Comparison of ENCODE assay signal across 16 cellular contexts in the genomic region with DNA sequence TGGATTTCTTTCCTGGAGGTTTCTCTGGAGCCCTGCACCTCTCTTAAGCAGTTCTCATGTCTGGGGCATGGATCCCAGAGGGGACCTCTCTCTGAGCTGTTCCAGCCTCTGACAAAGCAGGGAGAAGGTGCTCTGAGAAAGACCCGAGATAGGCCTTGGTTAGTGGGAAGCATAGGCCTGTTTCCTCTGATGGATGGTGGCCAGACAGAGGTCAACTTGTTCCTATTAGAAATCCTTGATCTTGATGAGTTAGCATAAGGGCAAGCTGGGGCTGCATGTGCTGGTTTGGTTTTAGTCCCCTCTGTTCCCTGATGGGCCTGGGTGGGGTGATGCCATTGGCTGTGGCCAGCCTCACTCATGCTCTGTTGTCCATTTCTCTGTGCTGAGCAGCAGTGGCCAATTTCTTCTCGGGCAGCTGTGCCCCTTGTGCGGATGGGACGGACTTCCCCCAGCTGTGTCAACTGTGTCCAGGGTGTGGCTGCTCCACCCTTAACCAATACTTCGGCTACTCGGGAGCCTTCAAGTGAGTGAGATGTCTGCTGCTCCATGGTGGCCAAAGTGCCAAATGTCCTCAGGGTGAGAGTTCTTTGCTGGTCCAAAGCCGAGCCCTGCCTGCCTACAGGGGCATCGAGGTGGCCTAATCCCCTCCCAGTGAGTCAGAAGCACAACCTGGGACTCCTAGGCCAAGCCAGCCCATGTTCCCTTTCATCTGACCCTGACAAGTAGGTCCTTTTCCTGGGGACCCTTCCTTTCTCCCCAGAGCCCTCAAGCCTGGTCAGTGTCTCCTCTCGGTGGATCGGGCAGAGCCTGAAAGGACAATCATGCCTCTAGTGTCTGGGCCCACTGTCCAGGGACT. TPM values are rescaled to one million over a fixed set of nuclear protein-coding genes. Genes with fewer than 3 reads are reported as not detected.
DNase-seq lines count a peak whose midpoint lies in the region; ATAC-seq, FAIRE-seq and TF ChIP-seq lines count a peak whose summit lies in the region.
"Had no signal": no experiment of that assay in that cellular context is flagged by ENCODE, and none has a peak within 500 bp of the region (broad histone marks: within the 10 kb centered on the region; RNA-seq: fewer than 3 reads in every experiment).

No MANE protein-coding gene starts in this region.

- H3K4me2 ChIP-seq in HepG2 (ENCODE audit: low read depth, low read length), result no peak overlapping the region
- H3K4me2 ChIP-seq: A549 had no signal

- H3K4me3 ChIP-seq in HepG2 (replicated peaks in 1 of 3; ENCODE audit: insufficient read depth in 1 of 3, low read depth in 2 of 3, low read length in 3 of 3) (no peak overlapping the region), spleen (no peak overlapping the region)
- H3K4me3 ChIP-seq: A549, GM12878, HAP-1 had no signal

- TF ChIP-seq POLR2A in HepG2 (IDR thresholded peaks at IDR 0.05; ENCODE audit: insufficient read depth in 1 of 2, low read depth in 2 of 2, low read length in 2 of 2) (peak in 1 of 2 experiments; percentile 58; a peak in 1 of 4 replicates), spleen (IDR thresholded peaks at IDR 0.05) (no peak)

- WGBS in HepG2 (ENCODE audit: low lambda C conversion rate), result 75% methylated on average over 5 of the region's 10 CpGs
- WGBS in spleen, 5 donors, result 77 to 94% (median 83%) methylated on average over 7 to 10 of the region's 10 CpGs

- H3K27ac ChIP-seq in HepG2 (ENCODE audit: extremely low read length, insufficient read depth, low read length), result no peak overlapping the region
- H3K27ac ChIP-seq in spleen, result no peak overlapping the region
- H3K27ac ChIP-seq: A549, C4-2B had no signal

- H2AFZ ChIP-seq in HepG2 (ENCODE audit: low read length), result no peak overlapping the region

- FAIRE-seq in HepG2 (lab: Jason Lieb, UNC), result no peak
- FAIRE-seq: A549, GM12878, H1, HTR-8/SVneo had no signal

- TF ChIP-seq CTCF in HepG2 (CRISPR knock-in tag; IDR thresholded peaks at IDR 0.05) (no peak), spleen (IDR thresholded peaks at IDR 0.05 in 8 of 11, conservative IDR thresholded peaks at IDR 0.05 in 3 of 11) (no peak)

- peaks cover 55 to 86% of the 10 kb centered on the region in 2 experiments for H3K36me3 ChIP-seq in HepG2 (replicated peaks in 1 of 2; ENCODE audit: control insufficient read depth in 1 of 2, insufficient read depth in 2 of 2, low read length in 2 of 2)
- H3K36me3 ChIP-seq in spleen, result no peaks in the 10 kb centered on the region
- H3K36me3 ChIP-seq: BE2C, HAP-1 had no signal

- TF ChIP-seq RAD21 in HepG2 (CRISPR knock-in tag; IDR thresholded peaks at IDR 0.05), result no peak

- no peak for TF ChIP-seq EP300 in HepG2 (IDR thresholded peaks at IDR 0.05; ENCODE audit: low read depth in 2 of 2, low read length in 2 of 2)
- no peak for TF ChIP-seq EP300 in HepG2 (CRISPR knock-in tag; IDR thresholded peaks at IDR 0.05; ENCODE audit: borderline replicate concordance)

- no TSS peak for BruUV-seq in HepG2 (replicated peaks; lab: Mats Ljungman, UMichigan)

- DNase-seq in HepG2 (ENCODE audit: low spot score) (no peak), spleen (peak; percentile 62), left cardiac atrium (no peak)
- DNase-seq: BE2C; CD4-positive, alpha-beta memory T cell; DMS79 had no signal

- CTCF ChIA-PET in HepG2 (lab: Yijun Ruan, JAX; ENCODE audit: low intra/inter-chr PET ratio, low total read pairs), result no interaction called here

- ATAC-seq in esophagus mucosa, result peak; percentile 16
- peak; percentile 10; the same call in 2 of the 3 replicates for ATAC-seq in HepG2
- ATAC-seq in HG03045 (IDR thresholded peaks at IDR 0.05; ENCODE audit: unreplicated experiment), result no peak
- no peak for ATAC-seq in left cardiac atrium
- no peak for ATAC-seq in GM18867 (IDR thresholded peaks at IDR 0.05; ENCODE audit: unreplicated experiment)
- ATAC-seq: A549, GM12878 had no signal

- in situ Hi-C loops in HepG2 (cut with HindIII; ENCODE audit: extremely low pct_ligation_motif_present, low pct_unique_long_range_greater_than_20kb), result no loop called here

- H3K9me3 ChIP-seq in HepG2 (ENCODE audit: low read length) (no peaks in the 10 kb centered on the region), spleen (no peaks in the 10 kb centered on the region)
- H3K9me3 ChIP-seq: A549, BE2C, HAP-1 had no signal

- H3K4me1 ChIP-seq in HepG2 (ENCODE audit: insufficient read depth, low read length) (peaks cover 54% of the 10 kb centered on the region), spleen (no peaks in the 10 kb centered on the region)
- H3K4me1 ChIP-seq: A549, BE2C, HAP-1 had no signal

- H3K27me3 ChIP-seq in HepG2 (ENCODE audit: control insufficient read depth in 1 of 2, insufficient read depth in 2 of 2, low read length in 2 of 2) (no peaks in the 10 kb centered on the region), spleen (replicated peaks in 1 of 7) (peaks cover 0 to 8% (median 0%) of the 10 kb centered on the region in 7 donors)

- intact Hi-C loops in HepG2 (cut with micrococcal nuclease; ENCODE audit: unreplicated experiment), result no loop called here
- intact Hi-C loops in spleen (cut with DNase I; ENCODE audit: low total_unique reads), result no loop called here
- intact Hi-C loops in left cardiac atrium (cut with DNase I), result no loop called here

- POLR2A ChIA-PET in HepG2 (lab: Yijun Ruan, JAX), result interaction anchor here (1.4 to 2.9 kb wide), 5 partner anchors 9 to 93 kb away, joined by 4 to 11 read pairs (median 6); a partner anchor contains a TSS

- H4K20me1 ChIP-seq in HepG2 (ENCODE audit: insufficient read depth, low read length), result peaks cover 89% of the 10 kb centered on the region

- H3K79me2 ChIP-seq in HepG2 (ENCODE audit: insufficient read depth, low read length), result peaks cover 27% of the 10 kb centered on the region

- H3K9ac ChIP-seq in HepG2 (ENCODE audit: insufficient read depth, low read depth, low read length), result no peak overlapping the region

RNA-seq across cellular contexts. Expression of a gene that starts 9.0 kb away (rescaled TPM):
- total RNA-seq in esophagus mucosa (63.3 TPM), HepG2 (2016; rRNA removed; fragmentation: Illumina TruSeq; extraction: Trizol) (4,983 and 10,074 TPM in 2 replicates), spleen (1 to 10 TPM; 1.7 to 9.8 (median 3.4) TPM), left cardiac atrium (100 to 1,000 TPM in 1 of 2 donors, 10 to 100 TPM in 1; 31.8 to 111 TPM)
- total RNA-seq in HepG2 (2016; cell fraction: cytosol; rRNA removed; fragmentation: Illumina TruSeq; extraction: Trizol; ENCODE audit: low read depth), result 443 and 484 TPM in 2 replicates
- 4,851 and 10,104 TPM in 2 replicates for total RNA-seq in HepG2 (2016; cell fraction: insoluble cytoplasmic fraction; rRNA removed; fragmentation: Illumina TruSeq; extraction: Trizol)
- total RNA-seq in HepG2 (2016; cell fraction: membrane; rRNA removed; fragmentation: Illumina TruSeq; extraction: Trizol), result 957 and 1,048 TPM in 2 replicates
- total RNA-seq in HepG2 (2016; cell fraction: nucleus; rRNA removed; fragmentation: Illumina TruSeq; extraction: Trizol), result 7,106 and 8,454 TPM in 2 replicates
- polyA plus RNA-seq in HepG2 (2011; rRNA removed) (11,821 and 17,414 TPM in 2 replicates), spleen (10 to 100 TPM in 2 of 3 donors, 1 to 10 TPM in 1; 2.3 to 81.8 (median 15.5) TPM)
- polyA plus RNA-seq in HepG2 (2011; cell fraction: cytosol; rRNA removed), result 11,091 and 16,564 TPM in 2 replicates
- polyA plus RNA-seq in HepG2 (2011; cell fraction: nucleus; rRNA removed), result 7,213 and 10,181 TPM in 2 replicates
- polyA plus RNA-seq in HepG2 (2012), result 17,461 and 22,113 TPM in 2 replicates
- polyA plus RNA-seq in HepG2 (2016; cell fraction: cytosol; fragmentation: Illumina TruSeq; extraction: Trizol; ENCODE audit: low read depth), result 537 and 560 TPM in 2 replicates
- polyA plus RNA-seq in HepG2 (2016; cell fraction: insoluble cytoplasmic fraction; fragmentation: Illumina TruSeq; extraction: Trizol; ENCODE audit: low read depth), result 3,671 and 3,676 TPM in 2 replicates
- polyA plus RNA-seq in HepG2 (2016; cell fraction: membrane; fragmentation: Illumina TruSeq; extraction: Trizol; ENCODE audit: low read depth), result 614 and 667 TPM in 2 replicates
- polyA plus RNA-seq in HepG2 (2016; cell fraction: nucleus; fragmentation: Illumina TruSeq; extraction: Trizol; ENCODE audit: insufficient read depth, low read depth), result 7,882 and 8,251 TPM in 2 replicates
- polyA minus RNA-seq in HepG2 (2011; rRNA and poly(A)+ RNA removed; ENCODE audit: low replicate concordance), result 3.7 and 10,022 TPM in 2 replicates
- polyA minus RNA-seq in HepG2 (2011; cell fraction: cytosol; rRNA and poly(A)+ RNA removed), result 4,700 and 8,142 TPM in 2 replicates
- 3,076 and 4,905 TPM in 2 replicates for polyA minus RNA-seq in HepG2 (2011; cell fraction: nucleus; rRNA and poly(A)+ RNA removed)
- total RNA-seq: G401 had no signal
- polyA plus RNA-seq: CD4-positive, alpha-beta memory T cell had no signal

RNA-seq across cellular contexts. Expression of a gene that starts 50.4 kb away (rescaled TPM):
- total RNA-seq in esophagus mucosa, result 53.0 TPM
- total RNA-seq in HepG2 (2016; rRNA removed; fragmentation: Illumina TruSeq; extraction: Trizol), result 60.7 and 111 TPM in 2 replicates
- total RNA-seq in HepG2 (2016; cell fraction: cytosol; rRNA removed; fragmentation: Illumina TruSeq; extraction: Trizol; ENCODE audit: low read depth), result 13.8 TPM in 2 replicates
- total RNA-seq in HepG2 (2016; cell fraction: insoluble cytoplasmic fraction; rRNA removed; fragmentation: Illumina TruSeq; extraction: Trizol), result 69.0 and 109 TPM in 2 replicates
- total RNA-seq in HepG2 (2016; cell fraction: membrane; rRNA removed; fragmentation: Illumina TruSeq; extraction: Trizol), result 24.3 and 25.9 TPM in 2 replicates
- total RNA-seq in HepG2 (2016; cell fraction: nucleus; rRNA removed; fragmentation: Illumina TruSeq; extraction: Trizol), result 90.1 and 90.9 TPM in 2 replicates
- polyA plus RNA-seq in HepG2 (2011; rRNA removed), result 41.0 and 41.5 TPM in 2 replicates
- polyA plus RNA-seq in HepG2 (2011; cell fraction: cytosol; rRNA removed), result 39.0 and 39.5 TPM in 2 replicates
- polyA plus RNA-seq in HepG2 (2011; cell fraction: nucleus; rRNA removed), result 22.7 and 31.2 TPM in 2 replicates
- polyA plus RNA-seq in HepG2 (2012), result 41.6 and 50.2 TPM in 2 replicates
- 13.4 and 13.9 TPM in 2 replicates for polyA plus RNA-seq in HepG2 (2016; cell fraction: cytosol; fragmentation: Illumina TruSeq; extraction: Trizol; ENCODE audit: low read depth)
- polyA plus RNA-seq in HepG2 (2016; cell fraction: insoluble cytoplasmic fraction; fragmentation: Illumina TruSeq; extraction: Trizol; ENCODE audit: low read depth), result 53.6 and 54.8 TPM in 2 replicates
- 13.7 and 13.9 TPM in 2 replicates for polyA plus RNA-seq in HepG2 (2016; cell fraction: membrane; fragmentation: Illumina TruSeq; extraction: Trizol; ENCODE audit: low read depth)
- polyA plus RNA-seq in HepG2 (2016; cell fraction: nucleus; fragmentation: Illumina TruSeq; extraction: Trizol; ENCODE audit: insufficient read depth, low read depth), result 105 and 106 TPM in 2 replicates
- polyA minus RNA-seq in HepG2 (2011; rRNA and poly(A)+ RNA removed; ENCODE audit: low replicate concordance), result 50.3 and 91.3 TPM in 2 replicates
- polyA minus RNA-seq in HepG2 (2011; cell fraction: cytosol; rRNA and poly(A)+ RNA removed), result 52.6 and 69.3 TPM in 2 replicates
- polyA minus RNA-seq in HepG2 (2011; cell fraction: nucleus; rRNA and poly(A)+ RNA removed), result 42.2 and 44.8 TPM in 2 replicates
- 10 to 100 TPM; 22.3 to 38.5 (median 28.1) TPM for total RNA-seq in spleen
- polyA plus RNA-seq in spleen, result 10 to 100 TPM; 11.5 to 18.7 (median 17.8) TPM
- total RNA-seq in left cardiac atrium, result 10 to 100 TPM; 36.8 to 51.8 TPM

Comparison
In these comparisons a context has a peak if more than half of its experiments do, and no peak if none do; other contexts are left out.
1. ATAC-seq: peak in esophagus mucosa (single experiment) and HepG2 (single experiment); none in HG03045 (single experiment), left cardiac atrium (0 of 2) and GM18867 (single experiment).